Comparison of ENCODE assay signal across 1 cellular context in the genomic region with DNA sequence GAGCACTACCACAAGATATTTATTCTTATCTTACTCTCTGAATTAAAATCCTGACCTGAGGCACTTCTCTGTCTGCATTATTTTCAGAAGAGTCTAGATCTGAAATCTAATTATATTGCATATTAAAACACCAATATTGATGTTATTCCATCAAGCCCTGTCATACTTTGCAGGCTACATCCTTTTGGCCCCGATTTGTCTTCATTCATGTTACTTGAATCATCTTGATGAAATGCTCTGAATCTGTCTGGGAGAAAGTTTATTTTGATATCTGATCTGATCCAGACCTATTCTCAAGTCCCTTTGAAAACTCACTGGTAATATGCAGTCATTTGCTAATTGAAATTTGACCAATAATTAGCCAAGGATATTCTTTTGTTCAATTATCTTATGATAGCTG.
TF ChIP-seq lines count a peak whose summit lies in the region.

No MANE protein-coding gene starts in this region.

TF ChIP-seq in SK-N-SH treated with all-trans-retinoic acid at 6 μM for 48 hours, 23 proteins besides CTCF, POLR2A, EP300 and RAD21 (continued from another document):
- TF ChIP-seq OSR1 (CRISPR knock-in tag; IDR thresholded peaks at IDR 0.05) (no peak), ZFP3 (CRISPR knock-in tag; IDR thresholded peaks at IDR 0.05) (no peak), ZC3H10 (CRISPR knock-in tag; IDR thresholded peaks at IDR 0.05) (peak; percentile 69; the same call in 1 of the 2 replicates)
- TF ChIP-seq, protein P1, sequence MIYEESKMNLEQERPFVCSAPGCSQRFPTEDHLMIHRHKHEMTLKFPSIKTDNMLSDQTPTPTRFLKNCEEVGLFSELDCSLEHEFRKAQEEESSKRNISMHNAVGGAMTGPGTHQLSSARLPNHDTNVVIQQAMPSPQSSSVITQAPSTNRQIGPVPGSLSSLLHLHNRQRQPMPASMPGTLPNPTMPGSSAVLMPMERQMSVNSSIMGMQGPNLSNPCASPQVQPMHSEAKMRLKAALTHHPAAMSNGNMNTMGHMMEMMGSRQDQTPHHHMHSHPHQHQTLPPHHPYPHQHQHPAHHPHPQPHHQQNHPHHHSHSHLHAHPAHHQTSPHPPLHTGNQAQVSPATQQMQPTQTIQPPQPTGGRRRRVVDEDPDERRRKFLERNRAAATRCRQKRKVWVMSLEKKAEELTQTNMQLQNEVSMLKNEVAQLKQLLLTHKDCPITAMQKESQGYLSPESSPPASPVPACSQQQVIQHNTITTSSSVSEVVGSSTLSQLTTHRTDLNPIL (CRISPR knock-in tag; IDR thresholded peaks at IDR 0.05; ENCODE audit: low read depth) = 0 out of 2 replicates have a peak, but pooled peaks have one; percentile 44
TF ChIP-seq in SK-N-SH treated with all-trans-retinoic acid at 6 μM for 48 hours: peak in this region for 5.
